1 cellular context compared by ENCODE assay signal in the genomic region with DNA sequence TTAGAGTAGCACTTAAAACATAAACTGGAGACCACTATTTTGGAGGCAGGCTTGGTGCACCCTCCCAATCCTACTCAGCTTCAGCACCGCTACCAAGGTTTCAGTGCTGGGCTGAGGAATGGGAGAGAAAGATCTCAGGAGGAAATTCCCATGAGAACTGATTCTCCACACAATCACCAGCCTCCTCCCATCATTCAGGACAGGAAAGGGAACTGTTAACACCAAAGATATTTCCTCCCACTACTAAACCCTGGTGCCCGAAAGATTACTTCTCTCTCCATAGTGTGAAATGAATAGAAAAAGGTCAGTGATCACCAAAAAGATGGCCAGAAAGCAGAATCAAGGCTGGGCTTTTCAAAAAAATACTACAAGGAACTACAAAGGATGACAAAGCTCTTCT.
TF ChIP-seq lines count a peak whose summit lies in the region.

No MANE protein-coding gene starts in this region.

TF ChIP-seq in GM23338, 12 proteins besides CTCF, POLR2A, EP300 and RAD21 (continued from another document):
- TF ChIP-seq, protein P1, sequence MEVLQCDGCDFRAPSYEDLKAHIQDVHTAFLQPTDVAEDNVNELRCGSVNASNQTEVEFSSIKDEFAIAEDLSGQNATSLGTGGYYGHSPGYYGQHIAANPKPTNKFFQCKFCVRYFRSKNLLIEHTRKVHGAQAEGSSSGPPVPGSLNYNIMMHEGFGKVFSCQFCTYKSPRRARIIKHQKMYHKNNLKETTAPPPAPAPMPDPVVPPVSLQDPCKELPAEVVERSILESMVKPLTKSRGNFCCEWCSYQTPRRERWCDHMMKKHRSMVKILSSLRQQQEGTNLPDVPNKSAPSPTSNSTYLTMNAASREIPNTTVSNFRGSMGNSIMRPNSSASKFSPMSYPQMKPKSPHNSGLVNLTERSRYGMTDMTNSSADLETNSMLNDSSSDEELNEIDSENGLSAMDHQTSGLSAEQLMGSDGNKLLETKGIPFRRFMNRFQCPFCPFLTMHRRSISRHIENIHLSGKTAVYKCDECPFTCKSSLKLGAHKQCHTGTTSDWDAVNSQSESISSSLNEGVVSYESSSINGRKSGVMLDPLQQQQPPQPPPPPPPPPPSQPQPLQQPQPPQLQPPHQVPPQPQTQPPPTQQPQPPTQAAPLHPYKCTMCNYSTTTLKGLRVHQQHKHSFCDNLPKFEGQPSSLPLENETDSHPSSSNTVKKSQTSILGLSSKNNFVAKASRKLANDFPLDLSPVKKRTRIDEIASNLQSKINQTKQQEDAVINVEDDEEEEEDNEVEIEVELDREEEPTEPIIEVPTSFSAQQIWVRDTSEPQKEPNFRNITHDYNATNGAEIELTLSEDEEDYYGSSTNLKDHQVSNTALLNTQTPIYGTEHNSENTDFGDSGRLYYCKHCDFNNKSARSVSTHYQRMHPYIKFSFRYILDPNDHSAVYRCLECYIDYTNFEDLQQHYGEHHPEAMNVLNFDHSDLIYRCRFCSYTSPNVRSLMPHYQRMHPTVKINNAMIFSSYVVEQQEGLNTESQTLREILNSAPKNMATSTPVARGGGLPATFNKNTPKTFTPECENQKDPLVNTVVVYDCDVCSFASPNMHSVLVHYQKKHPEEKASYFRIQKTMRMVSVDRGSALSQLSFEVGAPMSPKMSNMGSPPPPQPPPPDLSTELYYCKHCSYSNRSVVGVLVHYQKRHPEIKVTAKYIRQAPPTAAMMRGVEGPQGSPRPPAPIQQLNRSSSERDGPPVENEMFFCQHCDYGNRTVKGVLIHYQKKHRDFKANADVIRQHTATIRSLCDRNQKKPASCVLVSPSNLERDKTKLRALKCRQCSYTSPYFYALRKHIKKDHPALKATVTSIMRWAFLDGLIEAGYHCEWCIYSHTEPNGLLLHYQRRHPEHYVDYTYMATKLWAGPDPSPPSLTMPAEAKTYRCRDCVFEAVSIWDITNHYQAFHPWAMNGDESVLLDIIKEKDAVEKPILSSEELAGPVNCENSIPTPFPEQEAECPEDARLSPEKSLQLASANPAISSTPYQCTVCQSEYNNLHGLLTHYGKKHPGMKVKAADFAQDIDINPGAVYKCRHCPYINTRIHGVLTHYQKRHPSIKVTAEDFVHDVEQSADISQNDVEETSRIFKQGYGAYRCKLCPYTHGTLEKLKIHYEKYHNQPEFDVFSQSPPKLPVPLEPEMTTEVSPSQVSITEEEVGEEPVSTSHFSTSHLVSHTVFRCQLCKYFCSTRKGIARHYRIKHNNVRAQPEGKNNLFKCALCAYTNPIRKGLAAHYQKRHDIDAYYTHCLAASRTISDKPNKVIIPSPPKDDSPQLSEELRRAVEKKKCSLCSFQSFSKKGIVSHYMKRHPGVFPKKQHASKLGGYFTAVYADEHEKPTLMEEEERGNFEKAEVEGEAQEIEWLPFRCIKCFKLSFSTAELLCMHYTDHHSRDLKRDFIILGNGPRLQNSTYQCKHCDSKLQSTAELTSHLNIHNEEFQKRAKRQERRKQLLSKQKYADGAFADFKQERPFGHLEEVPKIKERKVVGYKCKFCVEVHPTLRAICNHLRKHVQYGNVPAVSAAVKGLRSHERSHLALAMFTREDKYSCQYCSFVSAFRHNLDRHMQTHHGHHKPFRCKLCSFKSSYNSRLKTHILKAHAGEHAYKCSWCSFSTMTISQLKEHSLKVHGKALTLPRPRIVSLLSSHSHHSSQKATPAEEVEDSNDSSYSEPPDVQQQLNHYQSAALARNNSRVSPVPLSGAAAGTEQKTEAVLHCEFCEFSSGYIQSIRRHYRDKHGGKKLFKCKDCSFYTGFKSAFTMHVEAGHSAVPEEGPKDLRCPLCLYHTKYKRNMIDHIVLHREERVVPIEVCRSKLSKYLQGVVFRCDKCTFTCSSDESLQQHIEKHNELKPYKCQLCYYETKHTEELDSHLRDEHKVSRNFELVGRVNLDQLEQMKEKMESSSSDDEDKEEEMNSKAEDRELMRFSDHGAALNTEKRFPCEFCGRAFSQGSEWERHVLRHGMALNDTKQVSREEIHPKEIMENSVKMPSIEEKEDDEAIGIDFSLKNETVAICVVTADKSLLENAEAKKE (CRISPR knock-in tag; IDR thresholded peaks at IDR 0.05): no peak
- TF ChIP-seq NANOG (IDR thresholded peaks at IDR 0.05; ENCODE audit: borderline replicate concordance) (no peak), EZH2 (IDR thresholded peaks at IDR 0.05; ENCODE audit: low read depth, unreplicated experiment) (no peak), STAT1 (IDR thresholded peaks at IDR 0.05; ENCODE audit: unreplicated experiment) (no peak), ZNF114 (CRISPR knock-in tag; IDR thresholded peaks at IDR 0.05) (no peak), EZH2phosphoT487 (IDR thresholded peaks at IDR 0.05; ENCODE audit: unreplicated experiment) (no peak), CREB1 (CRISPR knock-in tag; IDR thresholded peaks at IDR 0.05; ENCODE audit: low read depth) (no peak)
- TF ChIP-seq, protein P2, sequence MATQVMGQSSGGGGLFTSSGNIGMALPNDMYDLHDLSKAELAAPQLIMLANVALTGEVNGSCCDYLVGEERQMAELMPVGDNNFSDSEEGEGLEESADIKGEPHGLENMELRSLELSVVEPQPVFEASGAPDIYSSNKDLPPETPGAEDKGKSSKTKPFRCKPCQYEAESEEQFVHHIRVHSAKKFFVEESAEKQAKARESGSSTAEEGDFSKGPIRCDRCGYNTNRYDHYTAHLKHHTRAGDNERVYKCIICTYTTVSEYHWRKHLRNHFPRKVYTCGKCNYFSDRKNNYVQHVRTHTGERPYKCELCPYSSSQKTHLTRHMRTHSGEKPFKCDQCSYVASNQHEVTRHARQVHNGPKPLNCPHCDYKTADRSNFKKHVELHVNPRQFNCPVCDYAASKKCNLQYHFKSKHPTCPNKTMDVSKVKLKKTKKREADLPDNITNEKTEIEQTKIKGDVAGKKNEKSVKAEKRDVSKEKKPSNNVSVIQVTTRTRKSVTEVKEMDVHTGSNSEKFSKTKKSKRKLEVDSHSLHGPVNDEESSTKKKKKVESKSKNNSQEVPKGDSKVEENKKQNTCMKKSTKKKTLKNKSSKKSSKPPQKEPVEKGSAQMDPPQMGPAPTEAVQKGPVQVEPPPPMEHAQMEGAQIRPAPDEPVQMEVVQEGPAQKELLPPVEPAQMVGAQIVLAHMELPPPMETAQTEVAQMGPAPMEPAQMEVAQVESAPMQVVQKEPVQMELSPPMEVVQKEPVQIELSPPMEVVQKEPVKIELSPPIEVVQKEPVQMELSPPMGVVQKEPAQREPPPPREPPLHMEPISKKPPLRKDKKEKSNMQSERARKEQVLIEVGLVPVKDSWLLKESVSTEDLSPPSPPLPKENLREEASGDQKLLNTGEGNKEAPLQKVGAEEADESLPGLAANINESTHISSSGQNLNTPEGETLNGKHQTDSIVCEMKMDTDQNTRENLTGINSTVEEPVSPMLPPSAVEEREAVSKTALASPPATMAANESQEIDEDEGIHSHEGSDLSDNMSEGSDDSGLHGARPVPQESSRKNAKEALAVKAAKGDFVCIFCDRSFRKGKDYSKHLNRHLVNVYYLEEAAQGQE (IDR thresholded peaks at IDR 0.05; ENCODE audit: unreplicated experiment): no peak
- TF ChIP-seq, protein P3, sequence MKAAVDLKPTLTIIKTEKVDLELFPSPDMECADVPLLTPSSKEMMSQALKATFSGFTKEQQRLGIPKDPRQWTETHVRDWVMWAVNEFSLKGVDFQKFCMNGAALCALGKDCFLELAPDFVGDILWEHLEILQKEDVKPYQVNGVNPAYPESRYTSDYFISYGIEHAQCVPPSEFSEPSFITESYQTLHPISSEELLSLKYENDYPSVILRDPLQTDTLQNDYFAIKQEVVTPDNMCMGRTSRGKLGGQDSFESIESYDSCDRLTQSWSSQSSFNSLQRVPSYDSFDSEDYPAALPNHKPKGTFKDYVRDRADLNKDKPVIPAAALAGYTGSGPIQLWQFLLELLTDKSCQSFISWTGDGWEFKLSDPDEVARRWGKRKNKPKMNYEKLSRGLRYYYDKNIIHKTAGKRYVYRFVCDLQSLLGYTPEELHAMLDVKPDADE (IDR thresholded peaks at IDR 0.05): no peak
